In the genomic region with DNA sequence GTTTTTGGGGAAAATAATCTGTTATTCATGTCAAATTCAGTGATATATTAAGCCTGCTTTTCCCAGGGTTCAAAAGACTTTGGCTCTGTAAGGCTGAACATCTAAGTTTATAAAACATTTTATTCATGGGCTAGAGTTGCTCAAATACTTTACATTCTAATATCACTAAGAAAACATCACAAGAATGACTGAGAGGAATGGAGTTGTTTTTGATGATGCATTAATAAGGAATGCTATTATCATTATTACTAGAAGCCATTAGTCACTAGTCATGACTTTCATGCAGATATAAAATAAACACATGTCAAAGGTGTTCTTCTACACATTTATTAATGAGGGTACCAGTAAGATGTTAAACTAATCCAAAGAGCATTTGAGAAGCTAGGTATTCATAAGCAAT, we compare ENCODE assay signal across 25 cellular contexts.
DNase-seq lines count a peak whose midpoint lies in the region; ATAC-seq and TF ChIP-seq lines count a peak whose summit lies in the region.
"Had no signal": no experiment of that assay in that cellular context is flagged by ENCODE, and none has a peak within 500 bp of the region (broad histone marks: within the 10 kb centered on the region; RNA-seq: fewer than 3 reads in every experiment).

No MANE protein-coding gene starts in this region.

- no peaks in the 10 kb centered on the region for H3K36me3 Mint-ChIP-seq in activated CD4-positive, alpha-beta memory T cell treated with anti-CD3 and anti-CD28 coated beads for 36 hours
- H3K36me3 Mint-ChIP-seq in activated CD4-positive, alpha-beta T cell treated with anti-CD3 and anti-CD28 coated beads, Interleukin-2, amount 10 ng/mL, durations not matched to agents 7 days and 5 days (ENCODE audit: low read depth): no peaks in the 10 kb centered on the region
- H3K36me3 Mint-ChIP-seq: immature natural killer cell; naive thymus-derived CD4-positive, alpha-beta T cell had no signal

- H3K4me2 ChIP-seq in fibroblast of lung (ENCODE audit: extremely low read depth, insufficient read depth, low read length) (no peak overlapping the region), trophoblast cell (ENCODE audit: low read length) (no peak overlapping the region)

- H4K8ac ChIP-seq in trophoblast cell (ENCODE audit: low read depth, low read length): no peak overlapping the region

- H4K91ac ChIP-seq in trophoblast cell (ENCODE audit: low read depth, low read length): no peak overlapping the region

- no peak overlapping the region for H3K27ac Mint-ChIP-seq in activated CD4-positive, alpha-beta memory T cell treated with anti-CD3 and anti-CD28 coated beads for 36 hours
- H3K27ac Mint-ChIP-seq in activated CD4-positive, alpha-beta T cell treated with anti-CD3 and anti-CD28 coated beads, Interleukin-2, amount 10 ng/mL, durations not matched to agents 7 days and 5 days: no peak overlapping the region
- H3K27ac Mint-ChIP-seq: activated CD4-positive, alpha-beta T cell treated with anti-CD3 and anti-CD28 coated beads, Interleukin-2, amount 10 ng/mL, durations not matched to agents 24 days and 14 days; immature natural killer cell; naive thymus-derived CD4-positive, alpha-beta T cell had no signal

- no peaks in the 10 kb centered on the region for H3K27me3 Mint-ChIP-seq in activated CD4-positive, alpha-beta memory T cell treated with anti-CD3 and anti-CD28 coated beads for 36 hours
- no peaks in the 10 kb centered on the region for H3K27me3 Mint-ChIP-seq in activated CD4-positive, alpha-beta T cell treated with anti-CD3 and anti-CD28 coated beads, Interleukin-2, amount 10 ng/mL, durations not matched to agents 7 days and 5 days
- H3K27me3 Mint-ChIP-seq: activated CD4-positive, alpha-beta T cell treated with anti-CD3 and anti-CD28 coated beads, Interleukin-2, amount 10 ng/mL, durations not matched to agents 24 days and 14 days; naive thymus-derived CD4-positive, alpha-beta T cell had no signal

- peak overlapping the region; percentile 2 for H3K27ac ChIP-seq in RWPE2 (ENCODE audit: poor library complexity, severe bottlenecking)
- H3K27ac ChIP-seq in fibroblast of lung (ENCODE audit: insufficient read depth, low read length): no peak overlapping the region
- no peak overlapping the region for H3K27ac ChIP-seq in trophoblast cell (ENCODE audit: low read depth, low read length)
- H3K27ac ChIP-seq: epithelial cell of prostate, parathyroid adenoma, uterus had no signal

- H3K4me3 ChIP-seq in RWPE2 (ENCODE audit: severe bottlenecking) (no peak overlapping the region), fibroblast of lung (replicated peaks in 1 of 4; ENCODE audit: control extremely low read depth in 1 of 4, insufficient read depth in 1 of 4, low read depth in 3 of 4, low read length in 4 of 4) (no peak overlapping the region), trophoblast cell (ENCODE audit: low read depth, low read length) (no peak overlapping the region), mucosa of descending colon (no peak overlapping the region)
- H3K4me3 ChIP-seq: GM12878, lung, uterus had no signal

- no peak overlapping the region for H2AFZ ChIP-seq in fibroblast of lung (ENCODE audit: low read length)
- no peak overlapping the region for H2AFZ ChIP-seq in trophoblast cell (ENCODE audit: insufficient read depth, low read length, poor library complexity)
- H2AFZ ChIP-seq: parathyroid adenoma had no signal

- H2BK12ac ChIP-seq in trophoblast cell (ENCODE audit: low read length): no peak overlapping the region

- H3K36me3 ChIP-seq in RWPE2 (ENCODE audit: low read depth) (no peaks in the 10 kb centered on the region), fibroblast of lung (ENCODE audit: control insufficient read depth, insufficient read depth, low read length) (no peaks in the 10 kb centered on the region), trophoblast cell (ENCODE audit: control insufficient read depth in 1 of 2, insufficient read depth in 2 of 2, low read length in 2 of 2) (no peaks in the 10 kb centered on the region), mucosa of descending colon (ENCODE audit: low read depth) (no peaks in the 10 kb centered on the region)
- H3K36me3 ChIP-seq: uterus had no signal

- DNase-seq in EH (ENCODE audit: low read depth) (peak; percentile 88), RWPE2 (ENCODE audit: low spot score) (no peak), fibroblast of lung (ENCODE audit: low read depth in 2 of 2) (peak; percentile 33 to 77), trophoblast cell (peak; percentile 4 to 46), mucosa of descending colon (no peak), HuH-7.5 (ENCODE audit: low spot score) (no peak)
- DNase-seq in activated CD4-positive, alpha-beta memory T cell treated with anti-CD3 and anti-CD28 coated beads for 36 hours: no peak
- DNase-seq in activated CD4-positive, alpha-beta T cell treated with anti-CD3 and anti-CD28 coated beads, Interleukin-2, amount 10 ng/mL, durations not matched to agents 7 days and 5 days: no peak
- DNase-seq: activated CD4-positive, alpha-beta T cell treated with anti-CD3 and anti-CD28 coated beads, Interleukin-2, amount 10 ng/mL, durations not matched to agents 24 days and 14 days; activated CD8-positive, alpha-beta memory T cell treated with anti-CD3 and anti-CD28 coated beads, Interleukin-2, amount 50 U/mL, for 48 hours; activated gamma-delta T cell; aorta; COR-L47; cortex of kidney; immature natural killer cell; naive thymus-derived CD4-positive, alpha-beta T cell; NCI-H1105 treated with DMSO at 0.1 percent for 48 hours; NCI-H774; small intestine; stimulated activated CD4-positive, alpha-beta T cell treated with anti-CD3 and anti-CD28 coated beads, Interleukin-4, amount 100 ng/mL, for 24 hours; uterus had no signal

- no peaks in the 10 kb centered on the region for H3K27me3 ChIP-seq in RWPE2 (ENCODE audit: insufficient read depth, poor library complexity, severe bottlenecking)
- H3K27me3 ChIP-seq in fibroblast of lung (ENCODE audit: control insufficient read depth, insufficient read depth, low read length): no peaks in the 10 kb centered on the region
- no peaks in the 10 kb centered on the region for H3K27me3 ChIP-seq in trophoblast cell (ENCODE audit: insufficient read depth, low read length)
- H3K27me3 ChIP-seq: uterus had no signal

- POLR2A ChIA-PET in activated CD4-positive, alpha-beta memory T cell treated with anti-CD3 and anti-CD28 coated beads for 36 hours (lab: Charles Lee): no interaction called here
- POLR2A ChIA-PET in activated CD4-positive, alpha-beta T cell treated with anti-CD3 and anti-CD28 coated beads, Interleukin-2, amount 10 ng/mL, durations not matched to agents 7 days and 5 days (lab: Charles Lee): no interaction called here

- peaks cover 9% of the 10 kb centered on the region for H3K4me1 ChIP-seq in RWPE2 (ENCODE audit: insufficient read depth, poor library complexity, severe bottlenecking)
- no peaks in the 10 kb centered on the region for H3K4me1 ChIP-seq in fibroblast of lung (ENCODE audit: control insufficient read depth, extremely low read depth, insufficient read depth, low read length)
- no peaks in the 10 kb centered on the region for H3K4me1 ChIP-seq in trophoblast cell (ENCODE audit: control insufficient read depth in 1 of 2, insufficient read depth in 2 of 2, low read length in 2 of 2)
- no peaks in the 10 kb centered on the region for H3K4me1 ChIP-seq in mucosa of descending colon (ENCODE audit: low read depth)
- H3K4me1 ChIP-seq: parathyroid adenoma, uterus had no signal

- peaks cover 16% of the 10 kb centered on the region for H3K9me3 Mint-ChIP-seq in activated CD4-positive, alpha-beta memory T cell treated with anti-CD3 and anti-CD28 coated beads for 36 hours
- H3K9me3 Mint-ChIP-seq in activated CD4-positive, alpha-beta T cell treated with anti-CD3 and anti-CD28 coated beads, Interleukin-2, amount 10 ng/mL, durations not matched to agents 7 days and 5 days: peaks cover 4% of the 10 kb centered on the region
- H3K9me3 Mint-ChIP-seq: activated CD4-positive, alpha-beta T cell treated with anti-CD3 and anti-CD28 coated beads, Interleukin-2, amount 10 ng/mL, durations not matched to agents 24 days and 14 days had no signal

- no peak overlapping the region for H3K4me3 Mint-ChIP-seq in activated CD4-positive, alpha-beta memory T cell treated with anti-CD3 and anti-CD28 coated beads for 36 hours
- no peak overlapping the region for H3K4me3 Mint-ChIP-seq in activated CD4-positive, alpha-beta T cell treated with anti-CD3 and anti-CD28 coated beads, Interleukin-2, amount 10 ng/mL, durations not matched to agents 7 days and 5 days
- H3K4me3 Mint-ChIP-seq: activated CD4-positive, alpha-beta T cell treated with anti-CD3 and anti-CD28 coated beads, Interleukin-2, amount 10 ng/mL, durations not matched to agents 24 days and 14 days; immature natural killer cell; naive thymus-derived CD4-positive, alpha-beta T cell had no signal

- H3K79me2 ChIP-seq in fibroblast of lung (ENCODE audit: control insufficient read depth, insufficient read depth, low read length): no peaks in the 10 kb centered on the region
- H3K79me2 ChIP-seq in trophoblast cell (ENCODE audit: control insufficient read depth, insufficient read depth, low read length, poor library complexity): no peaks in the 10 kb centered on the region
- H3K79me2 ChIP-seq: parathyroid adenoma had no signal

- H3K9me3 ChIP-seq in RWPE2 (ENCODE audit: severe bottlenecking) (peaks cover 5% of the 10 kb centered on the region), fibroblast of lung (ENCODE audit: control insufficient read depth, insufficient read depth, low read depth, low read length) (no peaks in the 10 kb centered on the region), trophoblast cell (ENCODE audit: insufficient read depth, low read depth, low read length) (no peaks in the 10 kb centered on the region), mucosa of descending colon (peaks cover 8% of the 10 kb centered on the region)
- H3K9me3 ChIP-seq: uterus had no signal

- H2AK5ac ChIP-seq in trophoblast cell (ENCODE audit: low read length): no peak overlapping the region

- H3K79me1 ChIP-seq in trophoblast cell (ENCODE audit: low read length): no peaks in the 10 kb centered on the region

- H3K4me1 Mint-ChIP-seq in activated CD4-positive, alpha-beta memory T cell treated with anti-CD3 and anti-CD28 coated beads for 36 hours (ENCODE audit: low read depth): no peaks in the 10 kb centered on the region
- H3K4me1 Mint-ChIP-seq in activated CD4-positive, alpha-beta T cell treated with anti-CD3 and anti-CD28 coated beads, Interleukin-2, amount 10 ng/mL, durations not matched to agents 7 days and 5 days: no peaks in the 10 kb centered on the region
- H3K4me1 Mint-ChIP-seq: activated CD4-positive, alpha-beta T cell treated with anti-CD3 and anti-CD28 coated beads, Interleukin-2, amount 10 ng/mL, durations not matched to agents 24 days and 14 days; immature natural killer cell; naive thymus-derived CD4-positive, alpha-beta T cell had no signal

- H3K18ac ChIP-seq in trophoblast cell (ENCODE audit: low read length): no peak overlapping the region

- no peak overlapping the region for H2BK120ac ChIP-seq in trophoblast cell (ENCODE audit: insufficient read depth, low read length, poor library complexity)

- H3K14ac ChIP-seq in trophoblast cell (ENCODE audit: low read length): no peak overlapping the region

- H3K9ac ChIP-seq in fibroblast of lung (ENCODE audit: insufficient read depth, low read length) (no peak overlapping the region), trophoblast cell (ENCODE audit: low read length) (no peak overlapping the region)
- H3K9ac ChIP-seq: parathyroid adenoma had no signal

- CTCF ChIA-PET in activated CD4-positive, alpha-beta memory T cell treated with anti-CD3 and anti-CD28 coated beads for 36 hours (lab: Charles Lee): no interaction called here
- CTCF ChIA-PET in activated CD4-positive, alpha-beta T cell treated with anti-CD3 and anti-CD28 coated beads, Interleukin-2, amount 10 ng/mL, durations not matched to agents 7 days and 5 days (lab: Charles Lee): interaction anchor here (0.5 kb wide), 1 partner anchor 174 kb away, joined by 5 read pairs; no protein-coding TSS in a partner anchor

- no peaks in the 10 kb centered on the region for H4K20me1 ChIP-seq in fibroblast of lung (ENCODE audit: control insufficient read depth, extremely low read depth, insufficient read depth, low read length)

- no peak overlapping the region for H3K4ac ChIP-seq in trophoblast cell (ENCODE audit: low read depth, low read length)

- ATAC-seq in RWPE2 (ENCODE audit: low read depth): peak; percentile 85
- ATAC-seq in mucosa of descending colon: no peak
- ATAC-seq: GM12878; naive thymus-derived CD4-positive, alpha-beta T cell had no signal

- no peak overlapping the region for H2BK5ac ChIP-seq in trophoblast cell (ENCODE audit: low read depth, low read length, poor library complexity)

- intact Hi-C loops in activated CD4-positive, alpha-beta memory T cell treated with anti-CD3 and anti-CD28 coated beads for 36 hours (cut with micrococcal nuclease): no loop called here
- intact Hi-C loops in mucosa of descending colon (cut with DNase I, micrococcal nuclease): no loop called here

- H4K12ac ChIP-seq in trophoblast cell (ENCODE audit: low read depth, low read length): no peak overlapping the region

- no peak overlapping the region for H3K23ac ChIP-seq in trophoblast cell (ENCODE audit: low read length)

- TF ChIP-seq CTCF in RWPE2 (IDR thresholded peaks at IDR 0.05; ENCODE audit: poor library complexity, severe bottlenecking) (no peak), fibroblast of lung (conservative IDR thresholded peaks at IDR 0.05 in 1 of 2, IDR thresholded peaks at IDR 0.05 in 1 of 2; ENCODE audit: low read depth in 1 of 2, low read length in 2 of 2) (no peak), mucosa of descending colon (IDR thresholded peaks at IDR 0.05) (no peak)

Comparison
In these comparisons a context has a peak if more than half of its experiments do, and no peak if none do; other contexts are left out.
1. DNase-seq: peak in EH (single experiment), fibroblast of lung (2 of 2) and trophoblast cell (2 of 2); none in RWPE2 (single experiment), activated CD4-positive, alpha-beta memory T cell treated with anti-CD3 and anti-CD28 coated beads for 36 hours (single experiment), mucosa of descending colon (0 of 3), activated CD4-positive, alpha-beta T cell treated with anti-CD3 and anti-CD28 coated beads, Interleukin-2, amount 10 ng/mL, durations not matched to agents 7 days and 5 days (single experiment) and HuH-7.5 (single experiment).